ENCODE assay signal across 23 cellular contexts in genomic region chr2:179655627-179656026, GRCh38.
DNase-seq lines count a peak whose midpoint lies in the region; FAIRE-seq and TF ChIP-seq lines count a peak whose summit lies in the region.
"Had no signal": no experiment of that assay in that cellular context is flagged by ENCODE, and none has a peak within 500 bp of the region (broad histone marks: within the 10 kb centered on the region; RNA-seq: fewer than 3 reads in every experiment).

No MANE protein-coding gene starts in this region.

- H3K27ac Mint-ChIP-seq in HFFc6, result no peak overlapping the region
- no peak overlapping the region for H3K27ac Mint-ChIP-seq in astrocyte (ENCODE audit: unreplicated experiment)
- H3K27ac Mint-ChIP-seq: activated T-helper 2 cell treated with anti-CD3 and anti-CD28 coated beads, Interferon-gamma antibody, Interleukin-2, Interleukin-4, amounts not matched to agents 10 μg/mL and 5 μg/mL and 100 μg/mL, durations not matched to agents 14 hours and 24 hours and 36 hours; CD8-positive, alpha-beta T cell; neural progenitor cell had no signal

- CTCF ChIA-PET in AG04450 (lab: Charles Lee), result no interaction called here

- H3K9ac ChIP-seq in astrocyte (ENCODE audit: low read length), result no peak overlapping the region
- H3K9ac ChIP-seq: neural progenitor cell had no signal

- H3K4me1 ChIP-seq in astrocyte (ENCODE audit: insufficient read depth, low read length), result no peaks in the 10 kb centered on the region
- H3K4me1 ChIP-seq: left lung, neural progenitor cell, tibial artery had no signal

- H3K9me3 ChIP-seq in AG04450 (ENCODE audit: control insufficient read depth, insufficient read depth, low read length) (no peaks in the 10 kb centered on the region), astrocyte (ENCODE audit: insufficient read depth, low read depth, low read length) (no peaks in the 10 kb centered on the region)
- H3K9me3 ChIP-seq: left lung, tibial artery had no signal

- H3K36me3 Mint-ChIP-seq in HFFc6 (ENCODE audit: low read depth) (no peaks in the 10 kb centered on the region), astrocyte (ENCODE audit: low read depth, unreplicated experiment) (no peaks in the 10 kb centered on the region)
- H3K36me3 Mint-ChIP-seq: CD8-positive, alpha-beta T cell; neural progenitor cell had no signal

- H3K79me2 ChIP-seq in astrocyte (ENCODE audit: insufficient read depth, low read length), result no peaks in the 10 kb centered on the region

- H4K20me1 ChIP-seq in astrocyte (ENCODE audit: insufficient read depth, low read length), result no peaks in the 10 kb centered on the region

- H3K36me3 ChIP-seq in astrocyte (ENCODE audit: insufficient read depth, low read length), result no peaks in the 10 kb centered on the region
- H3K36me3 ChIP-seq: left lung, neural progenitor cell, tibial artery had no signal

- H3K4me3 Mint-ChIP-seq in HFFc6, result no peak overlapping the region
- H3K4me3 Mint-ChIP-seq in astrocyte (ENCODE audit: unreplicated experiment), result no peak overlapping the region
- H3K4me3 Mint-ChIP-seq: CD8-positive, alpha-beta T cell; neural progenitor cell had no signal

- POLR2A ChIA-PET in AG04450 (lab: Yijun Ruan, JAX), result no interaction called here

- H3K4me3 ChIP-seq in AG04450 (ENCODE audit: low read depth, low read length) (no peak overlapping the region), astrocyte (ENCODE audit: insufficient read depth, low read depth, low read length) (no peak overlapping the region)
- H3K4me3 ChIP-seq: left lung, neural progenitor cell, SK-N-MC, tibial artery had no signal

- H3K9me3 Mint-ChIP-seq in HFFc6 (no peaks in the 10 kb centered on the region), astrocyte (ENCODE audit: unreplicated experiment) (no peaks in the 10 kb centered on the region)
- H3K9me3 Mint-ChIP-seq: activated T-helper 2 cell treated with anti-CD3 and anti-CD28 coated beads, Interferon-gamma antibody, Interleukin-2, Interleukin-4, amounts not matched to agents 10 μg/mL and 5 μg/mL and 100 μg/mL, durations not matched to agents 14 hours and 24 hours and 36 hours; CD8-positive, alpha-beta T cell; neural progenitor cell had no signal

- H3K4me2 ChIP-seq in astrocyte (ENCODE audit: low read length), result no peak overlapping the region
- H3K4me2 ChIP-seq: neural progenitor cell had no signal

- H3K4me1 Mint-ChIP-seq in HFFc6 (ENCODE audit: low read depth), result peaks cover 27% of the 10 kb centered on the region
- no peaks in the 10 kb centered on the region for H3K4me1 Mint-ChIP-seq in astrocyte (ENCODE audit: low read depth, unreplicated experiment)
- H3K4me1 Mint-ChIP-seq: neural progenitor cell had no signal

- H3K27ac ChIP-seq in AG04450 (ENCODE audit: low read depth, low read length) (no peak overlapping the region), astrocyte (ENCODE audit: low read depth, low read length) (no peak overlapping the region)
- H3K27ac ChIP-seq: left lung, neural progenitor cell, SK-N-MC, tibial artery had no signal

- no peaks in the 10 kb centered on the region for H3K27me3 ChIP-seq in AG04450 (ENCODE audit: control insufficient read depth, insufficient read depth, low read length)
- H3K27me3 ChIP-seq in astrocyte (ENCODE audit: insufficient read depth, low read length), result no peaks in the 10 kb centered on the region
- H3K27me3 ChIP-seq: left lung, neural progenitor cell, tibial artery had no signal

- H3K27me3 Mint-ChIP-seq in HFFc6 (ENCODE audit: insufficient read depth) (no peaks in the 10 kb centered on the region; the same call in 1 of the 2 replicates), astrocyte (ENCODE audit: low read depth, unreplicated experiment) (no peaks in the 10 kb centered on the region)

- in situ Hi-C loops in GM13977 (cut with MboI; ENCODE audit: low pct_unique_long_range_greater_than_20kb, low sequenced_read_pairs, unreplicated experiment), result no loop called here

- peak; percentile 32 for FAIRE-seq in astrocyte (lab: Jason Lieb, UNC)
- FAIRE-seq: frontal cortex had no signal

- TF ChIP-seq CTCF in AG04450 (IDR thresholded peaks at IDR 0.05; ENCODE audit: low read depth, low read length), result no peak
- no peak for TF ChIP-seq CTCF in HFFc6 (IDR thresholded peaks at IDR 0.05)
- no peak for TF ChIP-seq CTCF in astrocyte (IDR thresholded peaks at IDR 0.05; ENCODE audit: insufficient read depth, low read depth, low read length)
- TF ChIP-seq CTCF in GM13977 (IDR thresholded peaks at IDR 0.05; ENCODE audit: extremely low read depth, insufficient read depth, missing control alignments), result no peak

- H2AFZ ChIP-seq in astrocyte (ENCODE audit: low read depth, low read length), result no peak overlapping the region
- H2AFZ ChIP-seq: neural progenitor cell had no signal

- DNase-seq in AG04450 (ENCODE audit: low read depth, low spot score), result peak; percentile 27
- DNase-seq in HFFc6, result peak; percentile 42
- peak; percentile 20 for DNase-seq in astrocyte (ENCODE audit: low read depth)
- DNase-seq in glomerular visceral epithelial cell (ENCODE audit: extremely low spot score), result peak; percentile 18
- DNase-seq in effector CD8-positive, alpha-beta T cell (lab: John Stamatoyannopoulos, UW), result no peak
- DNase-seq in GM13977 (ENCODE audit: low spot score), result no peak
- no peak for DNase-seq in occipital lobe (lab: John Stamatoyannopoulos, UW)
- no peak for DNase-seq in hippocampal formation (lab: John Stamatoyannopoulos, UW)
- DNase-seq: ACHN; CD8-positive, alpha-beta T cell; central memory CD4-positive, alpha-beta T cell; DMS79 treated with DMSO at 0.1 percent for 48 hours; H7; KBM-7; left lung; NCI-H1092; NCI-H524 treated with DMSO at 0.1 percent for 48 hours; T-helper 9 cell; tibial artery had no signal

Comparison
In these comparisons a context has a peak if more than half of its experiments do, and no peak if none do; other contexts are left out.
1. DNase-seq: peak in AG04450 (single experiment), HFFc6 (single experiment), astrocyte (single experiment) and glomerular visceral epithelial cell (single experiment); none in effector CD8-positive, alpha-beta T cell (single experiment), GM13977 (single experiment), occipital lobe (single experiment) and hippocampal formation (0 of 2).